ENCODE assay signal across 1 cellular context in genomic region chr11:65988791-65989592, GRCh38.
A peak's percentile ranks its signal among the peaks of the same experiment; 100 is the strongest.
TF ChIP-seq lines count a peak whose summit lies in the region.

No MANE protein-coding gene starts in this region.

TF ChIP-seq in K562, 482 proteins besides CTCF, POLR2A, EP300 and RAD21 (continued from another document and continues in another):
- TF ChIP-seq JUND (IDR thresholded peaks at IDR 0.05; ENCODE audit: borderline replicate concordance, low read depth, low read length) (peak; percentile 69; the same call in 1 of the 2 replicates), JUND (tag; IDR thresholded peaks at IDR 0.05; ENCODE audit: borderline replicate concordance, low read depth, low read length) (peak; percentile 10; the same call in 1 of the 3 replicates), MAFG (tag; conservative IDR thresholded peaks at IDR 0.05) (peak; percentile 76), BCL6 (CRISPR knock-in tag; IDR thresholded peaks at IDR 0.05) (no peak), PKNOX1 (IDR thresholded peaks at IDR 0.05) (no peak), RBM17 (IDR thresholded peaks at IDR 0.05; ENCODE audit: borderline replicate concordance, low read depth, low read length) (no peak), PTTG1 (tag; IDR thresholded peaks at IDR 0.05; ENCODE audit: low read depth) (no peak), ZNF146 (CRISPR knock-in tag; IDR thresholded peaks at IDR 0.05; ENCODE audit: unreplicated experiment) (no peak), ATF6 (CRISPR knock-in tag; IDR thresholded peaks at IDR 0.05) (no peak), ZNF551 (CRISPR knock-in tag; IDR thresholded peaks at IDR 0.05) (no peak), HMGN3 (IDR thresholded peaks at IDR 0.05; ENCODE audit: borderline replicate concordance, extremely low read depth, insufficient read length, low read depth, low read length) (no peak), LEF1 (IDR thresholded peaks at IDR 0.05) (no peak), SMARCA4 (IDR thresholded peaks at IDR 0.05) (no peak), CREB3L1 (IDR thresholded peaks at IDR 0.05; ENCODE audit: borderline replicate concordance, low read depth) (no peak), KHSRP (IDR thresholded peaks at IDR 0.05) (no peak), RHOXF2B (CRISPR knock-in tag; conservative IDR thresholded peaks at IDR 0.05) (no peak), CAMTA2 (CRISPR knock-in tag; conservative IDR thresholded peaks at IDR 0.05) (no peak), CHAMP1 (IDR thresholded peaks at IDR 0.05) (peak; percentile 66; the same call in 1 of the 2 replicates), RAD51 (IDR thresholded peaks at IDR 0.05; ENCODE audit: borderline replicate concordance, low read depth) (no peak), ZNF766 (CRISPR knock-in tag; conservative IDR thresholded peaks at IDR 0.05) (no peak), FOSL1 (tag; conservative IDR thresholded peaks at IDR 0.05) (no peak), ZNF77 (CRISPR knock-in tag; IDR thresholded peaks at IDR 0.05) (no peak), ATF3 (IDR thresholded peaks at IDR 0.05) (no peak), ATF3 (CRISPR knock-in tag; conservative IDR thresholded peaks at IDR 0.05) (no peak), DIDO1 (tag; IDR thresholded peaks at IDR 0.05; ENCODE audit: low read depth) (no peak), PCBP1 (IDR thresholded peaks at IDR 0.05; ENCODE audit: low read depth, low read length, poor library complexity, severe bottlenecking) (no peak), SREBF1 (IDR thresholded peaks at IDR 0.05; ENCODE audit: borderline replicate concordance, low read depth, low read length) (no peak), ZNF57 (CRISPR knock-in tag; IDR thresholded peaks at IDR 0.05) (no peak), IRF2 (CRISPR knock-in tag; IDR thresholded peaks at IDR 0.05) (no peak), RBBP5 (IDR thresholded peaks at IDR 0.05; ENCODE audit: borderline replicate concordance, insufficient read depth, low read length, poor library complexity, severe bottlenecking) (no peak), ZNF316 (IDR thresholded peaks at IDR 0.05) (peak; percentile 91), ZBTB11 (CRISPR knock-in tag; IDR thresholded peaks at IDR 0.05) (no peak; a peak in 1 of 6 replicates), FOXK1 (CRISPR knock-in tag; IDR thresholded peaks at IDR 0.05; ENCODE audit: borderline replicate concordance) (no peak), CBX8 (IDR thresholded peaks at IDR 0.05; ENCODE audit: borderline replicate concordance, extremely low read depth, low read depth, low read length, poor library complexity, severe bottlenecking) (no peak), GTF2E2 (tag; IDR thresholded peaks at IDR 0.05) (no peak), ZNF695 (CRISPR knock-in tag; IDR thresholded peaks at IDR 0.05) (no peak), PURB (CRISPR knock-in tag; IDR thresholded peaks at IDR 0.05; ENCODE audit: low read depth) (no peak), ZNF197 (CRISPR knock-in tag; IDR thresholded peaks at IDR 0.05; ENCODE audit: low read depth) (no peak), ZNF175 (CRISPR knock-in tag; IDR thresholded peaks at IDR 0.05; ENCODE audit: low read depth) (no peak), CHCHD3 (CRISPR knock-in tag; IDR thresholded peaks at IDR 0.05) (no peak), ZNF655 (CRISPR knock-in tag; IDR thresholded peaks at IDR 0.05) (no peak), THAP12 (CRISPR knock-in tag; IDR thresholded peaks at IDR 0.05) (no peak), ZNF311 (CRISPR knock-in tag; IDR thresholded peaks at IDR 0.05) (no peak), SRSF1 (IDR thresholded peaks at IDR 0.05; ENCODE audit: low read depth, low read length) (no peak), XRCC4 (IDR thresholded peaks at IDR 0.05; ENCODE audit: extremely low read depth, insufficient read depth, insufficient read length) (no peak), ERF (CRISPR knock-in tag; IDR thresholded peaks at IDR 0.05) (no peak), ETV6 (IDR thresholded peaks at IDR 0.05; ENCODE audit: borderline replicate concordance in 1 of 2, low read depth in 2 of 2, low read length in 1 of 2) (no peak), ETV6 (CRISPR knock-in tag; IDR thresholded peaks at IDR 0.05; ENCODE audit: borderline replicate concordance) (no peak), ZKSCAN8 (CRISPR knock-in tag; IDR thresholded peaks at IDR 0.05) (no peak), IRF9 (tag; IDR thresholded peaks at IDR 0.05) (0 out of 2 replicates have a peak, but pooled peaks have one; percentile 19), BHLHE40 (IDR thresholded peaks at IDR 0.05; ENCODE audit: low read length) (no peak; the same call in 1 of the 2 replicates), ZNF408 (CRISPR knock-in tag; IDR thresholded peaks at IDR 0.05; ENCODE audit: low read depth) (no peak), KDM1A (IDR thresholded peaks at IDR 0.05) (no peak), ZNF644 (tag; IDR thresholded peaks at IDR 0.05; ENCODE audit: low read depth) (no peak), ZNF3 (CRISPR knock-in tag; IDR thresholded peaks at IDR 0.05) (no peak), NR2C2 (CRISPR knock-in tag; IDR thresholded peaks at IDR 0.05) (no peak), NR2C2 (tag; IDR thresholded peaks at IDR 0.05) (no peak), CEBPB (tag; IDR thresholded peaks at IDR 0.05) (no peak), ZNF431 (CRISPR knock-in tag; IDR thresholded peaks at IDR 0.05) (no peak), ZNF583 (CRISPR knock-in tag; IDR thresholded peaks at IDR 0.05) (no peak), SNIP1 (IDR thresholded peaks at IDR 0.05; ENCODE audit: low read depth) (no peak)
